ENCODE assay signal across 1 cellular context in the genomic region with DNA sequence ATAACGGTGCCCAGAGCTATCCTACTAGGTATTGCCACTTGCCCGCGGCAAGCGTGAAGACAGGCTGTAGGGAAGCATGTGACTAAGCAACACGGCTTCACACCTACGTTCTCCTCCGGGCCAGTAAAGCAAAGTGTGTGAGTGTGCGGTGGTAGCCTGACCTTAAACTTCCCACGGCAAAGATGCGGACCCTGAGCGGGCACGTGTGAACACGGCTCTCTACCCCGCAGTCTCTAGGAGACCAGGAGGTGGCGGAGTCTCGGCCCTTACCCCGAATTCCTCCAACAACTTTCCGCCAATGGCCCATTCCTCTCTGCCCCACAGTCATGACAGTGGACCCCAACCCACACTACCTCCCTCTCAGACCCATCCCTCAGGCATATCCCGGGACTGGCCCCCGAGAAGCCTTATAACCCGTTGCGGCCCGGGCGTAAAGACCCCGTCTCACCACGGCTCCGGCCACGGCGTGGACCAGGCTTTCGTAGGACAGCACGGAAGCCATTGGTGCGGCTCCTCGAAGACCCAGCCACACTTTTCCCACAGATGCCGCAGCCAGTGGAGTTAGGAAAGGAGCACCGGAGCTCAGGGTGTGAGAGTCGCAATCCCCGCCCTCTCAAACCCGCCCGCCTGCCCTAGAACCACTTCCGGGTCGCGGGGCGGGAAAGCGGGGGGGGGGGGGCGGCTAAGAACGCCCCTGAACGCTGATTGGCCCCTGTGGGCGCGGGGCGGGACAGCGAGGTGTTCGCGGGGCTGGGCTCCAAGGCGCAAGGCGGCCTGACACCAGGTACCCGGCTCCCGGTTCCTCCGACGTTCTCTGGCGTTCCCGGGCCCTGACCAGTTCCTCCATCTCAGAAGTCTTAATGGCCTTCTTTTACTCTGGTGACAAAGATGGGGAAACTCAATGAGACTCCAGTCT.
TF ChIP-seq lines count a peak whose summit lies in the region.

A gene with protein sequence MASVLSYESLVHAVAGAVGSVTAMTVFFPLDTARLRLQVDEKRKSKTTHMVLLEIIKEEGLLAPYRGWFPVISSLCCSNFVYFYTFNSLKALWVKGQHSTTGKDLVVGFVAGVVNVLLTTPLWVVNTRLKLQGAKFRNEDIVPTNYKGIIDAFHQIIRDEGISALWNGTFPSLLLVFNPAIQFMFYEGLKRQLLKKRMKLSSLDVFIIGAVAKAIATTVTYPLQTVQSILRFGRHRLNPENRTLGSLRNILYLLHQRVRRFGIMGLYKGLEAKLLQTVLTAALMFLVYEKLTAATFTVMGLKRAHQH (minus strand): TSS at position 600 of the 916 bp plus-strand sequence. CDS start 98 bp downstream, at position 502.

TF ChIP-seq in HepG2, 621 proteins besides CTCF, POLR2A, EP300 and RAD21 (continued from another document and continues in another):
- TF ChIP-seq NR2C2 (CRISPR knock-in tag; IDR thresholded peaks at IDR 0.05; ENCODE audit: borderline replicate concordance) (peak; percentile 99), ZFX (CRISPR knock-in tag; IDR thresholded peaks at IDR 0.05; ENCODE audit: low read depth) (peak; percentile 85), ISL2 (CRISPR knock-in tag; IDR thresholded peaks at IDR 0.05) (peak; percentile 33; the same call in 1 of the 2 replicates), SATB2 (CRISPR knock-in tag; IDR thresholded peaks at IDR 0.05) (no peak), ZEB1 (IDR thresholded peaks at IDR 0.05; ENCODE audit: insufficient replicate concordance, low read depth) (no peak), HHEX (CRISPR knock-in tag; IDR thresholded peaks at IDR 0.05) (no peak), HDAC6 (IDR thresholded peaks at IDR 0.05; ENCODE audit: low read depth, low read length) (no peak), DPF2 (CRISPR knock-in tag; IDR thresholded peaks at IDR 0.05; ENCODE audit: borderline replicate concordance, low read depth) (no peak), KDM1A (CRISPR knock-in tag; IDR thresholded peaks at IDR 0.05) (no peak), PHF5A (CRISPR knock-in tag; IDR thresholded peaks at IDR 0.05; ENCODE audit: low read depth, unreplicated experiment) (no peak), ZNF841 (CRISPR knock-in tag; IDR thresholded peaks at IDR 0.05; ENCODE audit: borderline replicate concordance) (no peak), ZFP37 (CRISPR knock-in tag; IDR thresholded peaks at IDR 0.05; ENCODE audit: borderline replicate concordance) (0 out of 2 replicates have a peak, but pooled peaks have one; percentile 40), ZFP90 (CRISPR knock-in tag; IDR thresholded peaks at IDR 0.05; ENCODE audit: borderline replicate concordance) (no peak), ERF (CRISPR knock-in tag; IDR thresholded peaks at IDR 0.05) (peak; percentile 28; the same call in 1 of the 2 replicates), SAFB2 (CRISPR knock-in tag; IDR thresholded peaks at IDR 0.05; ENCODE audit: borderline replicate concordance, low read depth) (no peak), AGO1 (IDR thresholded peaks at IDR 0.05; ENCODE audit: low read depth, low read length, poor library complexity, severe bottlenecking) (peak; percentile 23), SYNCRIP (IDR thresholded peaks at IDR 0.05; ENCODE audit: insufficient read depth, low read depth, low read length) (no peak), NFATC3 (CRISPR knock-in tag; IDR thresholded peaks at IDR 0.05) (no peak), TCF7 (IDR thresholded peaks at IDR 0.05; ENCODE audit: low read depth) (no peak), FLYWCH1 (CRISPR knock-in tag; IDR thresholded peaks at IDR 0.05) (no peak), SAP130 (CRISPR knock-in tag; IDR thresholded peaks at IDR 0.05; ENCODE audit: low read depth) (peak; percentile 92), YEATS4 (CRISPR knock-in tag; IDR thresholded peaks at IDR 0.05; ENCODE audit: borderline replicate concordance) (peak; percentile 73; the same call in 1 of the 2 replicates), CHD4 (IDR thresholded peaks at IDR 0.05; ENCODE audit: borderline replicate concordance, low read length) (no peak), YEATS2 (CRISPR knock-in tag; IDR thresholded peaks at IDR 0.05; ENCODE audit: borderline replicate concordance) (no peak), MTA1 (CRISPR knock-in tag; IDR thresholded peaks at IDR 0.05; ENCODE audit: borderline replicate concordance) (0 out of 2 replicates have a peak, but pooled peaks have one; percentile 49), PITX1 (CRISPR knock-in tag; IDR thresholded peaks at IDR 0.05) (peak; percentile 26; the same call in 1 of the 2 replicates), ZNF34 (CRISPR knock-in tag; IDR thresholded peaks at IDR 0.05; ENCODE audit: borderline replicate concordance) (no peak; the same call in 1 of the 2 replicates), SMARCE1 (IDR thresholded peaks at IDR 0.05; ENCODE audit: borderline replicate concordance) (no peak), HNRNPLL (IDR thresholded peaks at IDR 0.05; ENCODE audit: low read depth, low read length, poor library complexity, severe bottlenecking) (peak; percentile 66), SOX5 (CRISPR knock-in tag; IDR thresholded peaks at IDR 0.05; ENCODE audit: borderline replicate concordance) (no peak), ATAD3A (CRISPR knock-in tag; IDR thresholded peaks at IDR 0.05) (no peak), SALL1 (CRISPR knock-in tag; IDR thresholded peaks at IDR 0.05) (peak; percentile 64), ZNF607 (CRISPR knock-in tag; IDR thresholded peaks at IDR 0.05; ENCODE audit: borderline replicate concordance) (no peak)
- TF ChIP-seq, protein P1, sequence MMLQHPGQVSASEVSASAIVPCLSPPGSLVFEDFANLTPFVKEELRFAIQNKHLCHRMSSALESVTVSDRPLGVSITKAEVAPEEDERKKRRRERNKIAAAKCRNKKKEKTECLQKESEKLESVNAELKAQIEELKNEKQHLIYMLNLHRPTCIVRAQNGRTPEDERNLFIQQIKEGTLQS (CRISPR knock-in tag; IDR thresholded peaks at IDR 0.05): no peak
- TF ChIP-seq, protein P2, sequence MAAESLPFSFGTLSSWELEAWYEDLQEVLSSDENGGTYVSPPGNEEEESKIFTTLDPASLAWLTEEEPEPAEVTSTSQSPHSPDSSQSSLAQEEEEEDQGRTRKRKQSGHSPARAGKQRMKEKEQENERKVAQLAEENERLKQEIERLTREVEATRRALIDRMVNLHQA (CRISPR knock-in tag; IDR thresholded peaks at IDR 0.05): no peak
- TF ChIP-seq, protein P3, sequence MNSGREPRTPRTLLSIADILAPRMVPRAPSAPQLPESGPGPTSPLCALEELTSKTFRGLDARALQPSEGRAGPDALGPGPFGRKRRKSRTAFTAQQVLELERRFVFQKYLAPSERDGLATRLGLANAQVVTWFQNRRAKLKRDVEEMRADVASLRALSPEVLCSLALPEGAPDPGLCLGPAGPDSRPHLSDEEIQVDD (CRISPR knock-in tag; IDR thresholded peaks at IDR 0.05; ENCODE audit: borderline replicate concordance): no peak
- TF ChIP-seq, protein P4, sequence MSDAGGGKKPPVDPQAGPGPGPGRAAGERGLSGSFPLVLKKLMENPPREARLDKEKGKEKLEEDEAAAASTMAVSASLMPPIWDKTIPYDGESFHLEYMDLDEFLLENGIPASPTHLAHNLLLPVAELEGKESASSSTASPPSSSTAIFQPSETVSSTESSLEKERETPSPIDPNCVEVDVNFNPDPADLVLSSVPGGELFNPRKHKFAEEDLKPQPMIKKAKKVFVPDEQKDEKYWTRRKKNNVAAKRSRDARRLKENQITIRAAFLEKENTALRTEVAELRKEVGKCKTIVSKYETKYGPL (CRISPR knock-in tag; IDR thresholded peaks at IDR 0.05): no peak
- TF ChIP-seq, protein P5, sequence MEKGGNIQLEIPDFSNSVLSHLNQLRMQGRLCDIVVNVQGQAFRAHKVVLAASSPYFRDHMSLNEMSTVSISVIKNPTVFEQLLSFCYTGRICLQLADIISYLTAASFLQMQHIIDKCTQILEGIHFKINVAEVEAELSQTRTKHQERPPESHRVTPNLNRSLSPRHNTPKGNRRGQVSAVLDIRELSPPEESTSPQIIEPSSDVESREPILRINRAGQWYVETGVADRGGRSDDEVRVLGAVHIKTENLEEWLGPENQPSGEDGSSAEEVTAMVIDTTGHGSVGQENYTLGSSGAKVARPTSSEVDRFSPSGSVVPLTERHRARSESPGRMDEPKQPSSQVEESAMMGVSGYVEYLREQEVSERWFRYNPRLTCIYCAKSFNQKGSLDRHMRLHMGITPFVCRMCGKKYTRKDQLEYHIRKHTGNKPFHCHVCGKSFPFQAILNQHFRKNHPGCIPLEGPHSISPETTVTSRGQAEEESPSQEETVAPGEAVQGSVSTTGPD (CRISPR knock-in tag; IDR thresholded peaks at IDR 0.05): no peak
- TF ChIP-seq, protein P6, sequence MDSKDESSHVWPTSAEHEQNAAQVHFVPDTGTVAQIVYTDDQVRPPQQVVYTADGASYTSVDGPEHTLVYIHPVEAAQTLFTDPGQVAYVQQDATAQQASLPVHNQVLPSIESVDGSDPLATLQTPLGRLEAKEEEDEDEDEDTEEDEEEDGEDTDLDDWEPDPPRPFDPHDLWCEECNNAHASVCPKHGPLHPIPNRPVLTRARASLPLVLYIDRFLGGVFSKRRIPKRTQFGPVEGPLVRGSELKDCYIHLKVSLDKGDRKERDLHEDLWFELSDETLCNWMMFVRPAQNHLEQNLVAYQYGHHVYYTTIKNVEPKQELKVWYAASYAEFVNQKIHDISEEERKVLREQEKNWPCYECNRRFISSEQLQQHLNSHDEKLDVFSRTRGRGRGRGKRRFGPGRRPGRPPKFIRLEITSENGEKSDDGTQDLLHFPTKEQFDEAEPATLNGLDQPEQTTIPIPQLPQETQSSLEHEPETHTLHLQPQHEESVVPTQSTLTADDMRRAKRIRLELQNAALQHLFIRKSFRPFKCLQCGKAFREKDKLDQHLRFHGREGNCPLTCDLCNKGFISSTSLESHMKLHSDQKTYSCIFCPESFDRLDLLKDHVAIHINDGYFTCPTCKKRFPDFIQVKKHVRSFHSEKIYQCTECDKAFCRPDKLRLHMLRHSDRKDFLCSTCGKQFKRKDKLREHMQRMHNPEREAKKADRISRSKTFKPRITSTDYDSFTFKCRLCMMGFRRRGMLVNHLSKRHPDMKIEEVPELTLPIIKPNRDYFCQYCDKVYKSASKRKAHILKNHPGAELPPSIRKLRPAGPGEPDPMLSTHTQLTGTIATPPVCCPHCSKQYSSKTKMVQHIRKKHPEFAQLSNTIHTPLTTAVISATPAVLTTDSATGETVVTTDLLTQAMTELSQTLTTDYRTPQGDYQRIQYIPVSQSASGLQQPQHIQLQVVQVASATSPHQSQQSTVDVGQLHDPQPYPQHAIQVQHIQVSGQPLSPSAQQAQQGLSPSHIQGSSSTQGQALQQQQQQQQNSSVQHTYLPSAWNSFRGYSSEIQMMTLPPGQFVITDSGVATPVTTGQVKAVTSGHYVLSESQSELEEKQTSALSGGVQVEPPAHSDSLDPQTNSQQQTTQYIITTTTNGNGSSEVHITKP (CRISPR knock-in tag; IDR thresholded peaks at IDR 0.05; ENCODE audit: low read depth): no peak
- TF ChIP-seq, protein P7, sequence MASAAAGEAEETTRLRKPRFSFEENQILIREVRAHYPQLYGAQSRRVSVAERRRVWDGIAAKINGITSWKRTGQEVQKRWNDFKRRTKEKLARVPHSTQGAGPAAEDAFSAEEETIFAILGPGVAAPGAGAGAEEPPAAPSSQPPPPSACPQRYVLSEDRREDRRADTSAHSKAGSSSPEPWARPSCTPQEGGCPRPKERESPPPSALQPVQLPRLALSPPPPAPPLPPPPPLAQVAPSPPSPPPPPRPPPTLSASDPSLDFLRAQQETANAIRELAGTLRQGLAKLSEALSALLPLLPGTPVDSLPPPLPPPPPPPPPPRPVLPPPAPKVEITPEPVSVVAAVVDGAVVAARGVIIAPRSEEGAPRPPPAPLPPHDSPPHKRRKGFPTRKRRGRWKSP (CRISPR knock-in tag; IDR thresholded peaks at IDR 0.05): no peak
- TF ChIP-seq, protein P8, sequence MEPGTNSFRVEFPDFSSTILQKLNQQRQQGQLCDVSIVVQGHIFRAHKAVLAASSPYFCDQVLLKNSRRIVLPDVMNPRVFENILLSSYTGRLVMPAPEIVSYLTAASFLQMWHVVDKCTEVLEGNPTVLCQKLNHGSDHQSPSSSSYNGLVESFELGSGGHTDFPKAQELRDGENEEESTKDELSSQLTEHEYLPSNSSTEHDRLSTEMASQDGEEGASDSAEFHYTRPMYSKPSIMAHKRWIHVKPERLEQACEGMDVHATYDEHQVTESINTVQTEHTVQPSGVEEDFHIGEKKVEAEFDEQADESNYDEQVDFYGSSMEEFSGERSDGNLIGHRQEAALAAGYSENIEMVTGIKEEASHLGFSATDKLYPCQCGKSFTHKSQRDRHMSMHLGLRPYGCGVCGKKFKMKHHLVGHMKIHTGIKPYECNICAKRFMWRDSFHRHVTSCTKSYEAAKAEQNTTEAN (CRISPR knock-in tag; conservative IDR thresholded peaks at IDR 0.05): no peak
- TF ChIP-seq, protein P9, sequence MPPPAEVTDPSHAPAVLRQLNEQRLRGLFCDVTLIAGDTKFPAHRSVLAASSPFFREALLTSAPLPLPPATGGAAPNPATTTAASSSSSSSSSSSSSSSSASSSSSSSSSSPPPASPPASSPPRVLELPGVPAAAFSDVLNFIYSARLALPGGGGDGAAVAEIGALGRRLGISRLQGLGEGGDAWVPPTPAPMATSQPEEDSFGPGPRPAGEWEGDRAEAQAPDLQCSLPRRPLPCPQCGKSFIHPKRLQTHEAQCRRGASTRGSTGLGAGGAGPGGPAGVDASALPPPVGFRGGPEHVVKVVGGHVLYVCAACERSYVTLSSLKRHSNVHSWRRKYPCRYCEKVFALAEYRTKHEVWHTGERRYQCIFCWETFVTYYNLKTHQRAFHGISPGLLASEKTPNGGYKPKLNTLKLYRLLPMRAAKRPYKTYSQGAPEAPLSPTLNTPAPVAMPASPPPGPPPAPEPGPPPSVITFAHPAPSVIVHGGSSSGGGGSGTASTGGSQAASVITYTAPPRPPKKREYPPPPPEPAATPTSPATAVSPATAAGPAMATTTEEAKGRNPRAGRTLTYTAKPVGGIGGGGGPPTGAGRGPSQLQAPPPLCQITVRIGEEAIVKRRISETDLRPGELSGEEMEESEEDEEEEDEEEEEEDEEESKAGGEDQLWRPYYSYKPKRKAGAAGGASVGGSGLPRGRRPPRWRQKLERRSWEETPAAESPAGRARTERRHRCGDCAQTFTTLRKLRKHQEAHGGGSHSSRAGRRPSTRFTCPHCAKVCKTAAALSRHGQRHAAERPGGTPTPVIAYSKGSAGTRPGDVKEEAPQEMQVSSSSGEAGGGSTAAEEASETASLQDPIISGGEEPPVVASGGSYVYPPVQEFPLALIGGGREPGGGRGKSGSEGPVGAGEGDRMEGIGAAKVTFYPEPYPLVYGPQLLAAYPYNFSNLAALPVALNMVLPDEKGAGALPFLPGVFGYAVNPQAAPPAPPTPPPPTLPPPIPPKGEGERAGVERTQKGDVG (CRISPR knock-in tag; IDR thresholded peaks at IDR 0.05; ENCODE audit: borderline replicate concordance): 0 out of 2 replicates have a peak, but pooled peaks have one; percentile 37
- TF ChIP-seq, protein P10, sequence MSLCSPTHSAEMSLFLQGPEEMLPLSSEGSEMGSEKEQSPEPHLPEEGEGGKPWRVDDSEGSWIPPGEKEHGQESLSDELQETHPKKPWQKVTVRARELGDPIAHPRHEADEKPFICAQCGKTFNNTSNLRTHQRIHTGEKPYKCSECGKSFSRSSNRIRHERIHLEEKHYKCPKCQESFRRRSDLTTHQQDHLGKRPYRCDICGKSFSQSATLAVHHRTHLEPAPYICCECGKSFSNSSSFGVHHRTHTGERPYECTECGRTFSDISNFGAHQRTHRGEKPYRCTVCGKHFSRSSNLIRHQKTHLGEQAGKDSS (CRISPR knock-in tag; IDR thresholded peaks at IDR 0.05; ENCODE audit: borderline replicate concordance, low read depth): no peak
